ENCODE assay signal across 2 cellular contexts in the genomic region with DNA sequence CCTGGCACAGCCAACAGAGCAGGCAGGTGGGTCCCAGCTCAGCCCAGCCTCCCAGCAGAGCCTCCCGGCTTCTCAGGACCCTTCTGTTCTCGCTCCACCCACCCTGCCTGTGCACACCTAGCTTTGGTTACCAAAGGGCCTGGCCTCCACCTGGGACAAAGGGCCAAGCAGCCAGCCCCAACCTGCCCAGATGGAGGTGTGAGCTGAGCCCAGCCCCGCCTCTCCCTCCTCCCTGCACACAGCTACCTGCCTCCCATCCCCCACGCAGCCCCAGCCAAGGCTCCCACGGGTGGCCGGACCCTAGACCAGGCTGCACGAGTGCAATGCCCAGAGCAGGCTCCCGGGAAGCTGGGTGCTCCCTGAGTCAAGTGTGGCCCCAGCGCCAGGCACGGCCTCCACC.
TF ChIP-seq lines count a peak whose summit lies in the region.

No MANE protein-coding gene starts in this region.

TF ChIP-seq in Ishikawa, 13 proteins besides CTCF, POLR2A, EP300 and RAD21:
- TF ChIP-seq MAX (IDR thresholded peaks at IDR 0.05), result 0 out of 2 replicates have a peak, but pooled peaks have one; percentile 10
- no peak for TF ChIP-seq EGR1 (IDR thresholded peaks at IDR 0.05)
- TF ChIP-seq, protein P1, sequence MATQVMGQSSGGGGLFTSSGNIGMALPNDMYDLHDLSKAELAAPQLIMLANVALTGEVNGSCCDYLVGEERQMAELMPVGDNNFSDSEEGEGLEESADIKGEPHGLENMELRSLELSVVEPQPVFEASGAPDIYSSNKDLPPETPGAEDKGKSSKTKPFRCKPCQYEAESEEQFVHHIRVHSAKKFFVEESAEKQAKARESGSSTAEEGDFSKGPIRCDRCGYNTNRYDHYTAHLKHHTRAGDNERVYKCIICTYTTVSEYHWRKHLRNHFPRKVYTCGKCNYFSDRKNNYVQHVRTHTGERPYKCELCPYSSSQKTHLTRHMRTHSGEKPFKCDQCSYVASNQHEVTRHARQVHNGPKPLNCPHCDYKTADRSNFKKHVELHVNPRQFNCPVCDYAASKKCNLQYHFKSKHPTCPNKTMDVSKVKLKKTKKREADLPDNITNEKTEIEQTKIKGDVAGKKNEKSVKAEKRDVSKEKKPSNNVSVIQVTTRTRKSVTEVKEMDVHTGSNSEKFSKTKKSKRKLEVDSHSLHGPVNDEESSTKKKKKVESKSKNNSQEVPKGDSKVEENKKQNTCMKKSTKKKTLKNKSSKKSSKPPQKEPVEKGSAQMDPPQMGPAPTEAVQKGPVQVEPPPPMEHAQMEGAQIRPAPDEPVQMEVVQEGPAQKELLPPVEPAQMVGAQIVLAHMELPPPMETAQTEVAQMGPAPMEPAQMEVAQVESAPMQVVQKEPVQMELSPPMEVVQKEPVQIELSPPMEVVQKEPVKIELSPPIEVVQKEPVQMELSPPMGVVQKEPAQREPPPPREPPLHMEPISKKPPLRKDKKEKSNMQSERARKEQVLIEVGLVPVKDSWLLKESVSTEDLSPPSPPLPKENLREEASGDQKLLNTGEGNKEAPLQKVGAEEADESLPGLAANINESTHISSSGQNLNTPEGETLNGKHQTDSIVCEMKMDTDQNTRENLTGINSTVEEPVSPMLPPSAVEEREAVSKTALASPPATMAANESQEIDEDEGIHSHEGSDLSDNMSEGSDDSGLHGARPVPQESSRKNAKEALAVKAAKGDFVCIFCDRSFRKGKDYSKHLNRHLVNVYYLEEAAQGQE (IDR thresholded peaks at IDR 0.05; ENCODE audit: low read depth), result no peak

TF ChIP-seq in HepG2, 621 proteins besides CTCF, POLR2A, EP300 and RAD21:
- peak; percentile 16 for TF ChIP-seq AGO2 (optimal IDR thresholded peaks at IDR 0.05; ENCODE audit: low read depth, low read length)
- TF ChIP-seq, protein P2, sequence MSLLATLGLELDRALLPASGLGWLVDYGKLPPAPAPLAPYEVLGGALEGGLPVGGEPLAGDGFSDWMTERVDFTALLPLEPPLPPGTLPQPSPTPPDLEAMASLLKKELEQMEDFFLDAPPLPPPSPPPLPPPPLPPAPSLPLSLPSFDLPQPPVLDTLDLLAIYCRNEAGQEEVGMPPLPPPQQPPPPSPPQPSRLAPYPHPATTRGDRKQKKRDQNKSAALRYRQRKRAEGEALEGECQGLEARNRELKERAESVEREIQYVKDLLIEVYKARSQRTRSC (CRISPR knock-in tag; IDR thresholded peaks at IDR 0.05; ENCODE audit: low read depth), result no peak
- no peak for TF ChIP-seq RELA (CRISPR knock-in tag; IDR thresholded peaks at IDR 0.05)
